Comparison of ENCODE assay signal across 1 cellular context in genomic region chr5:160262665-160263064, GRCh38.
A peak's percentile ranks its signal among the peaks of the same experiment; 100 is the strongest.
TF ChIP-seq lines count a peak whose summit lies in the region.

No MANE protein-coding gene starts in this region.

TF ChIP-seq in K562, 482 proteins besides CTCF, POLR2A, EP300 and RAD21 (continued from another document and continues in another):
- TF ChIP-seq ZKSCAN8 (CRISPR knock-in tag; IDR thresholded peaks at IDR 0.05) (no peak), MBD2 (IDR thresholded peaks at IDR 0.05; ENCODE audit: borderline replicate concordance, low read depth) (no peak), MNT (conservative IDR thresholded peaks at IDR 0.05) (peak in 1 of 2 experiments; percentile 44; a peak in 2 of 4 replicates), HOXB6 (CRISPR knock-in tag; IDR thresholded peaks at IDR 0.05; ENCODE audit: borderline replicate concordance) (no peak), THRAP3 (IDR thresholded peaks at IDR 0.05; ENCODE audit: borderline replicate concordance) (no peak), BCLAF1 (IDR thresholded peaks at IDR 0.05; ENCODE audit: borderline replicate concordance in 1 of 2, control insufficient read depth in 1 of 2, low read depth in 2 of 2, low read length in 1 of 2) (no peak), RBM34 (IDR thresholded peaks at IDR 0.05; ENCODE audit: borderline replicate concordance, insufficient read depth, low read length) (no peak), ZNF551 (CRISPR knock-in tag; IDR thresholded peaks at IDR 0.05) (no peak), NR2C1 (IDR thresholded peaks at IDR 0.05) (no peak), NR2C1 (tag; IDR thresholded peaks at IDR 0.05) (no peak), ATF3 (IDR thresholded peaks at IDR 0.05) (no peak), ATF3 (CRISPR knock-in tag; conservative IDR thresholded peaks at IDR 0.05) (no peak), SOX6 (IDR thresholded peaks at IDR 0.05) (peak; percentile 62; the same call in 1 of the 2 replicates), ZSCAN32 (CRISPR knock-in tag; IDR thresholded peaks at IDR 0.05) (no peak), ZSCAN29 (IDR thresholded peaks at IDR 0.05) (no peak), ZBTB17 (CRISPR knock-in tag; IDR thresholded peaks at IDR 0.05) (no peak), NRF1 (conservative IDR thresholded peaks at IDR 0.05 in 1 of 2, IDR thresholded peaks at IDR 0.05 in 1 of 2) (no peak; a peak in 1 of 4 replicates), BMI1 (IDR thresholded peaks at IDR 0.05; ENCODE audit: low read length) (0 out of 2 replicates have a peak, but pooled peaks have one; percentile 39), CREM (IDR thresholded peaks at IDR 0.05; ENCODE audit: low read depth) (peak; percentile 46; the same call in 1 of the 2 replicates), SRSF3 (IDR thresholded peaks at IDR 0.05; ENCODE audit: insufficient read depth, low read length) (no peak), LCOR (CRISPR knock-in tag; IDR thresholded peaks at IDR 0.05) (no peak), ZNF12 (CRISPR knock-in tag; IDR thresholded peaks at IDR 0.05) (no peak), PATZ1 (CRISPR knock-in tag; IDR thresholded peaks at IDR 0.05; ENCODE audit: borderline replicate concordance) (no peak), CXXC5 (CRISPR knock-in tag; IDR thresholded peaks at IDR 0.05) (peak; percentile 69), MAFG (tag; conservative IDR thresholded peaks at IDR 0.05) (no peak; the same call in 1 of the 2 replicates), MCM2 (IDR thresholded peaks at IDR 0.05; ENCODE audit: low read depth) (no peak), PRPF4 (IDR thresholded peaks at IDR 0.05; ENCODE audit: insufficient read depth, low read depth, low read length, poor library complexity, severe bottlenecking) (no peak), PRMT5 (CRISPR knock-in tag; IDR thresholded peaks at IDR 0.05) (no peak), ETS2 (tag; IDR thresholded peaks at IDR 0.05; ENCODE audit: borderline replicate concordance, poor library complexity, severe bottlenecking) (no peak), PPARD (CRISPR knock-in tag; IDR thresholded peaks at IDR 0.05) (no peak), ZNF707 (CRISPR knock-in tag; conservative IDR thresholded peaks at IDR 0.05) (no peak)
- TF ChIP-seq, protein P1, sequence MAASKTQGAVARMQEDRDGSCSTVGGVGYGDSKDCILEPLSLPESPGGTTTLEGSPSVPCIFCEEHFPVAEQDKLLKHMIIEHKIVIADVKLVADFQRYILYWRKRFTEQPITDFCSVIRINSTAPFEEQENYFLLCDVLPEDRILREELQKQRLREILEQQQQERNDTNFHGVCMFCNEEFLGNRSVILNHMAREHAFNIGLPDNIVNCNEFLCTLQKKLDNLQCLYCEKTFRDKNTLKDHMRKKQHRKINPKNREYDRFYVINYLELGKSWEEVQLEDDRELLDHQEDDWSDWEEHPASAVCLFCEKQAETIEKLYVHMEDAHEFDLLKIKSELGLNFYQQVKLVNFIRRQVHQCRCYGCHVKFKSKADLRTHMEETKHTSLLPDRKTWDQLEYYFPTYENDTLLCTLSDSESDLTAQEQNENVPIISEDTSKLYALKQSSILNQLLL (CRISPR knock-in tag; IDR thresholded peaks at IDR 0.05; ENCODE audit: borderline replicate concordance) = no peak
- TF ChIP-seq, protein P2, sequence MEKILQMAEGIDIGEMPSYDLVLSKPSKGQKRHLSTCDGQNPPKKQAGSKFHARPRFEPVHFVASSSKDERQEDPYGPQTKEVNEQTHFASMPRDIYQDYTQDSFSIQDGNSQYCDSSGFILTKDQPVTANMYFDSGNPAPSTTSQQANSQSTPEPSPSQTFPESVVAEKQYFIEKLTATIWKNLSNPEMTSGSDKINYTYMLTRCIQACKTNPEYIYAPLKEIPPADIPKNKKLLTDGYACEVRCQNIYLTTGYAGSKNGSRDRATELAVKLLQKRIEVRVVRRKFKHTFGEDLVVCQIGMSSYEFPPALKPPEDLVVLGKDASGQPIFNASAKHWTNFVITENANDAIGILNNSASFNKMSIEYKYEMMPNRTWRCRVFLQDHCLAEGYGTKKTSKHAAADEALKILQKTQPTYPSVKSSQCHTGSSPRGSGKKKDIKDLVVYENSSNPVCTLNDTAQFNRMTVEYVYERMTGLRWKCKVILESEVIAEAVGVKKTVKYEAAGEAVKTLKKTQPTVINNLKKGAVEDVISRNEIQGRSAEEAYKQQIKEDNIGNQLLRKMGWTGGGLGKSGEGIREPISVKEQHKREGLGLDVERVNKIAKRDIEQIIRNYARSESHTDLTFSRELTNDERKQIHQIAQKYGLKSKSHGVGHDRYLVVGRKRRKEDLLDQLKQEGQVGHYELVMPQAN (IDR thresholded peaks at IDR 0.05; ENCODE audit: borderline replicate concordance) = no peak
- TF ChIP-seq, protein P3, sequence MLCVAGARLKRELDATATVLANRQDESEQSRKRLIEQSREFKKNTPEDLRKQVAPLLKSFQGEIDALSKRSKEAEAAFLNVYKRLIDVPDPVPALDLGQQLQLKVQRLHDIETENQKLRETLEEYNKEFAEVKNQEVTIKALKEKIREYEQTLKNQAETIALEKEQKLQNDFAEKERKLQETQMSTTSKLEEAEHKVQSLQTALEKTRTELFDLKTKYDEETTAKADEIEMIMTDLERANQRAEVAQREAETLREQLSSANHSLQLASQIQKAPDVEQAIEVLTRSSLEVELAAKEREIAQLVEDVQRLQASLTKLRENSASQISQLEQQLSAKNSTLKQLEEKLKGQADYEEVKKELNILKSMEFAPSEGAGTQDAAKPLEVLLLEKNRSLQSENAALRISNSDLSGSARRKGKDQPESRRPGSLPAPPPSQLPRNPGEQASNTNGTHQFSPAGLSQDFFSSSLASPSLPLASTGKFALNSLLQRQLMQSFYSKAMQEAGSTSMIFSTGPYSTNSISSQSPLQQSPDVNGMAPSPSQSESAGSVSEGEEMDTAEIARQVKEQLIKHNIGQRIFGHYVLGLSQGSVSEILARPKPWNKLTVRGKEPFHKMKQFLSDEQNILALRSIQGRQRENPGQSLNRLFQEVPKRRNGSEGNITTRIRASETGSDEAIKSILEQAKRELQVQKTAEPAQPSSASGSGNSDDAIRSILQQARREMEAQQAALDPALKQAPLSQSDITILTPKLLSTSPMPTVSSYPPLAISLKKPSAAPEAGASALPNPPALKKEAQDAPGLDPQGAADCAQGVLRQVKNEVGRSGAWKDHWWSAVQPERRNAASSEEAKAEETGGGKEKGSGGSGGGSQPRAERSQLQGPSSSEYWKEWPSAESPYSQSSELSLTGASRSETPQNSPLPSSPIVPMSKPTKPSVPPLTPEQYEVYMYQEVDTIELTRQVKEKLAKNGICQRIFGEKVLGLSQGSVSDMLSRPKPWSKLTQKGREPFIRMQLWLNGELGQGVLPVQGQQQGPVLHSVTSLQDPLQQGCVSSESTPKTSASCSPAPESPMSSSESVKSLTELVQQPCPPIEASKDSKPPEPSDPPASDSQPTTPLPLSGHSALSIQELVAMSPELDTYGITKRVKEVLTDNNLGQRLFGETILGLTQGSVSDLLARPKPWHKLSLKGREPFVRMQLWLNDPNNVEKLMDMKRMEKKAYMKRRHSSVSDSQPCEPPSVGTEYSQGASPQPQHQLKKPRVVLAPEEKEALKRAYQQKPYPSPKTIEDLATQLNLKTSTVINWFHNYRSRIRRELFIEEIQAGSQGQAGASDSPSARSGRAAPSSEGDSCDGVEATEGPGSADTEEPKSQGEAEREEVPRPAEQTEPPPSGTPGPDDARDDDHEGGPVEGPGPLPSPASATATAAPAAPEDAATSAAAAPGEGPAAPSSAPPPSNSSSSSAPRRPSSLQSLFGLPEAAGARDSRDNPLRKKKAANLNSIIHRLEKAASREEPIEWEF (CRISPR knock-in tag; IDR thresholded peaks at IDR 0.05) = no peak
- TF ChIP-seq, protein P4, sequence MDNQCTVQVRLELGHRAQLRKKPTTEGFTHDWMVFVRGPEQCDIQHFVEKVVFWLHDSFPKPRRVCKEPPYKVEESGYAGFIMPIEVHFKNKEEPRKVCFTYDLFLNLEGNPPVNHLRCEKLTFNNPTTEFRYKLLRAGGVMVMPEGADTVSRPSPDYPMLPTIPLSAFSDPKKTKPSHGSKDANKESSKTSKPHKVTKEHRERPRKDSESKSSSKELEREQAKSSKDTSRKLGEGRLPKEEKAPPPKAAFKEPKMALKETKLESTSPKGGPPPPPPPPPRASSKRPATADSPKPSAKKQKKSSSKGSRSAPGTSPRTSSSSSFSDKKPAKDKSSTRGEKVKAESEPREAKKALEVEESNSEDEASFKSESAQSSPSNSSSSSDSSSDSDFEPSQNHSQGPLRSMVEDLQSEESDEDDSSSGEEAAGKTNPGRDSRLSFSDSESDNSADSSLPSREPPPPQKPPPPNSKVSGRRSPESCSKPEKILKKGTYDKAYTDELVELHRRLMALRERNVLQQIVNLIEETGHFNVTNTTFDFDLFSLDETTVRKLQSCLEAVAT (IDR thresholded peaks at IDR 0.05) = 0 out of 4 replicates have a peak, but pooled peaks of 1 of the 2 experiments have one; percentile 34
- TF ChIP-seq, protein P5, sequence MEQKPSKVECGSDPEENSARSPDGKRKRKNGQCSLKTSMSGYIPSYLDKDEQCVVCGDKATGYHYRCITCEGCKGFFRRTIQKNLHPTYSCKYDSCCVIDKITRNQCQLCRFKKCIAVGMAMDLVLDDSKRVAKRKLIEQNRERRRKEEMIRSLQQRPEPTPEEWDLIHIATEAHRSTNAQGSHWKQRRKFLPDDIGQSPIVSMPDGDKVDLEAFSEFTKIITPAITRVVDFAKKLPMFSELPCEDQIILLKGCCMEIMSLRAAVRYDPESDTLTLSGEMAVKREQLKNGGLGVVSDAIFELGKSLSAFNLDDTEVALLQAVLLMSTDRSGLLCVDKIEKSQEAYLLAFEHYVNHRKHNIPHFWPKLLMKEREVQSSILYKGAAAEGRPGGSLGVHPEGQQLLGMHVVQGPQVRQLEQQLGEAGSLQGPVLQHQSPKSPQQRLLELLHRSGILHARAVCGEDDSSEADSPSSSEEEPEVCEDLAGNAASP (IDR thresholded peaks at IDR 0.05) = no peak
